Comparison of ENCODE assay signal across 19 cellular contexts in the genomic region with DNA sequence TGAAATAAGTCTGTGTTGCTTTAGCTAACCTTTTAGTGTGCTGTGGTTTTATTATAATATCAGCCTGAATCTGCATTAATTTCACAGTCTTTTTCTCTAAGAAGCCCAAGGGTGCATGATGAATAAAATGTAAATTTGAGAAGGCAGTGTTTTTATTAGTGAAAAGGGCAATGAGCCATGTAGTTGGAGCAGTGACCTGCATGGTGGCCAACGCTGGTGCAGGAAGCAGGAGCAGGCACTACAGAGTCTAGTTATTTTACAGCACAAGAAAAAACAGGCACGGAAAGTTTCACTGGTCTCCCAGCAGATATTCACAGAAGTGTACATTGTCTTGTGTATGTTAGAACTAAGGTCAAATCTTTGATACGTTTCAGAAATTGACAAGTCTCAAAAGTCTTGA.
DNase-seq lines count a peak whose midpoint lies in the region; ATAC-seq, FAIRE-seq and TF ChIP-seq lines count a peak whose summit lies in the region.
"Had no signal": no experiment of that assay in that cellular context is flagged by ENCODE, and none has a peak within 500 bp of the region (broad histone marks: within the 10 kb centered on the region; RNA-seq: fewer than 3 reads in every experiment).

No MANE protein-coding gene starts in this region.

- in situ Hi-C loops in GM12878 (cut with MboI), result loop anchor here (25.0 kb wide), 1 partner anchor 1653 kb away; no protein-coding TSS in a partner anchor

- no peak for TF ChIP-seq EP300 in GM12878 (IDR thresholded peaks at IDR 0.05; ENCODE audit: borderline replicate concordance in 1 of 2, control insufficient read depth in 1 of 2, low read depth in 2 of 2, low read length in 2 of 2)

- BruUV-seq in GM12878 (replicated peaks; lab: Mats Ljungman, UMichigan), result no TSS peak

- H3K36me3 ChIP-seq in GM12878 (ENCODE audit: control insufficient read depth in 2 of 2, insufficient read depth in 2 of 2, low read length in 1 of 2), result peaks cover 8 to 19% of the 10 kb centered on the region in 2 experiments
- H3K36me3 ChIP-seq: adrenal gland, cardiac muscle cell had no signal

- no peaks in the 10 kb centered on the region for H3K9me3 ChIP-seq in GM12878 (replicated peaks; ENCODE audit: control insufficient read depth, insufficient read depth, low read length)
- H3K9me3 ChIP-seq: adrenal gland, heart right ventricle, lower lobe of right lung, Peyer's patch had no signal

- H2AFZ ChIP-seq in GM12878 (ENCODE audit: control insufficient read depth, low read depth, low read length), result no peak overlapping the region
- H2AFZ ChIP-seq: GM23248 had no signal

- no peak for DNase-seq in activated CD4-positive, alpha-beta T cell treated with anti-CD3 and anti-CD28 coated beads for 36 hours
- DNase-seq in activated CD4-positive, alpha-beta T cell treated with anti-CD3 and anti-CD28 coated beads for 1 hour, result no peak
- DNase-seq in GM12878 (ENCODE audit: low read depth, low spot score), result no peak
- DNase-seq in nephron progenitor cell, result no peak
- no peak for DNase-seq in GDM1 (lab: John Stamatoyannopoulos, UW)
- no peak for DNase-seq in putamen (ENCODE audit: low spot score)
- no peak for DNase-seq in HEK293T (ENCODE audit: extremely low spot score)
- DNase-seq: 8988T; activated T-cell treated with anti-CD3 and anti-CD28 coated beads for 4 hours; adrenal gland; effector memory CD4-positive, alpha-beta T cell; GM23248; heart right ventricle; lower lobe of right lung; NCI-H1436; NCI-H774; Peyer's patch had no signal

- no peak for ATAC-seq in activated CD4-positive, alpha-beta T cell treated with anti-CD3 and anti-CD28 coated beads for 36 hours
- ATAC-seq in GM12878, result peak; percentile 10; the same call in 1 of the 3 replicates
- ATAC-seq: heart right ventricle, lower lobe of right lung had no signal

- H3K4me3 ChIP-seq in GM12878, result no peak overlapping the region
- H3K4me3 ChIP-seq: adrenal gland, cardiac muscle cell, GM23248, heart right ventricle, lower lobe of right lung, Peyer's patch had no signal

- intact Hi-C loops in activated CD4-positive, alpha-beta T cell treated with anti-CD3 and anti-CD28 coated beads for 36 hours (cut with DNase I, micrococcal nuclease), result no loop called here
- intact Hi-C loops in GM12878 (cut with micrococcal nuclease; ENCODE audit: unreplicated experiment), result no loop called here

- H3K27me3 ChIP-seq in GM12878 (replicated peaks in 1 of 2; ENCODE audit: control insufficient read depth in 2 of 2, insufficient read depth in 2 of 2, low read length in 1 of 2), result no peaks in the 10 kb centered on the region
- H3K27me3 ChIP-seq: adrenal gland, cardiac muscle cell, heart right ventricle, Peyer's patch had no signal

- H3K9me3 Mint-ChIP-seq in activated CD4-positive, alpha-beta T cell treated with anti-CD3 and anti-CD28 coated beads for 36 hours (ENCODE audit: low read depth), result no peaks in the 10 kb centered on the region
- H3K9me3 Mint-ChIP-seq in IgD-negative memory B cell, result no peaks in the 10 kb centered on the region
- H3K9me3 Mint-ChIP-seq in nephron progenitor cell, result no peaks in the 10 kb centered on the region

- peak overlapping the region; percentile 47 for H3K27ac Mint-ChIP-seq in activated CD4-positive, alpha-beta T cell treated with anti-CD3 and anti-CD28 coated beads for 36 hours
- H3K27ac Mint-ChIP-seq in IgD-negative memory B cell, result peak overlapping the region; percentile 17 to 84 (median 75)
- no peak overlapping the region for H3K27ac Mint-ChIP-seq in nephron progenitor cell

- peaks cover 90% of the 10 kb centered on the region for H3K4me1 Mint-ChIP-seq in activated CD4-positive, alpha-beta T cell treated with anti-CD3 and anti-CD28 coated beads for 36 hours
- peaks cover 70 to 82% (median 76%) of the 10 kb centered on the region in 3 donors for H3K4me1 Mint-ChIP-seq in IgD-negative memory B cell
- H3K4me1 Mint-ChIP-seq in nephron progenitor cell, result peaks cover 43% of the 10 kb centered on the region

- no peak for FAIRE-seq in GM12878 (lab: Jason Lieb, UNC)

- CTCF ChIA-PET in activated CD4-positive, alpha-beta T cell treated with anti-CD3 and anti-CD28 coated beads for 36 hours (lab: Charles Lee), result interaction anchor here (0.9 to 1.5 kb wide), 3 partner anchors 9 to 20 kb away, joined by 3 to 5 read pairs (median 3); no protein-coding TSS in a partner anchor
- CTCF ChIA-PET in GM12878 (lab: Yijun Ruan, JAX) (interaction anchor here (0.7 to 1.9 kb wide), 6 partner anchors 14 to 120 kb away, joined by 3 to 5 read pairs (median 4); no protein-coding TSS in a partner anchor), HEK293T (lab: Yijun Ruan, JAX) (no interaction called here)

- POLR2A ChIA-PET in activated CD4-positive, alpha-beta T cell treated with anti-CD3 and anti-CD28 coated beads for 36 hours (lab: Charles Lee), result no interaction called here
- POLR2A ChIA-PET in GM12878 (lab: Charles Lee) (interaction anchor here (1.8 kb wide), 1 partner anchor 23 kb away, joined by 5 read pairs; no protein-coding TSS in a partner anchor), HEK293T (lab: Yijun Ruan, JAX) (no interaction called here)

- H4K20me1 ChIP-seq in GM12878 (ENCODE audit: control insufficient read depth, insufficient read depth), result no peaks in the 10 kb centered on the region

- peaks cover 47% of the 10 kb centered on the region for H3K79me2 ChIP-seq in GM12878 (ENCODE audit: control insufficient read depth, insufficient read depth, low read length)

- H3K27me3 Mint-ChIP-seq in activated CD4-positive, alpha-beta T cell treated with anti-CD3 and anti-CD28 coated beads for 36 hours, result no peaks in the 10 kb centered on the region
- H3K27me3 Mint-ChIP-seq in IgD-negative memory B cell (no peaks in the 10 kb centered on the region), nephron progenitor cell (ENCODE audit: low read depth, poor library complexity) (peaks cover 12% of the 10 kb centered on the region)

- H3K9ac ChIP-seq in GM12878 (ENCODE audit: control insufficient read depth, insufficient read depth, low read length), result no peak overlapping the region
- H3K9ac ChIP-seq: GM23248 had no signal

- no peak for TF ChIP-seq POLR2A in GM12878 (IDR thresholded peaks at IDR 0.05; ENCODE audit: low read depth, low read length)

- H3K4me3 Mint-ChIP-seq in activated CD4-positive, alpha-beta T cell treated with anti-CD3 and anti-CD28 coated beads for 36 hours, result no peak overlapping the region
- H3K4me3 Mint-ChIP-seq in IgD-negative memory B cell (peak overlapping the region; percentile 52 to 84 (median 71)), nephron progenitor cell (peak overlapping the region; percentile 54)

- 0% methylated on average over 3 of the region's 3 CpGs for WGBS in GM12878 (ENCODE audit: insufficient coverage, insufficient replicate concordance, low lambda C conversion rate, missing lambda C conversion rate)

- TF ChIP-seq CTCF in GM12878 (IDR thresholded peaks at IDR 0.05 in 2 of 3, conservative IDR thresholded peaks at IDR 0.05 in 1 of 3; ENCODE audit: control insufficient read depth in 2 of 3, extremely low read depth in 1 of 3, insufficient read depth in 1 of 3, low read depth in 3 of 3, low read length in 3 of 3), result no peak
- no peak for TF ChIP-seq CTCF in nephron progenitor cell (IDR thresholded peaks at IDR 0.05)

- peaks cover 82% of the 10 kb centered on the region for H3K36me3 Mint-ChIP-seq in activated CD4-positive, alpha-beta T cell treated with anti-CD3 and anti-CD28 coated beads for 36 hours (ENCODE audit: low read depth)
- peaks cover 4% of the 10 kb centered on the region for H3K36me3 Mint-ChIP-seq in IgD-negative memory B cell
- no peaks in the 10 kb centered on the region for H3K36me3 Mint-ChIP-seq in nephron progenitor cell (ENCODE audit: low read depth)

- H3K4me1 ChIP-seq in GM12878 (ENCODE audit: control insufficient read depth, insufficient read depth, low read length), result peaks cover 65% of the 10 kb centered on the region
- H3K4me1 ChIP-seq: adrenal gland had no signal

- SMC1A ChIA-PET in GM12878 (lab: Charles Lee; ENCODE audit: uncharacterized antibody, unreplicated experiment), result interaction anchor here (0.6 to 2.1 kb wide), 9 partner anchors 8 to 152 kb away, joined by 3 to 9 read pairs (median 4); no protein-coding TSS in a partner anchor

- peak overlapping the region; percentile 41 for H3K27ac ChIP-seq in GM12878 (ENCODE audit: control insufficient read depth, insufficient read depth)
- H3K27ac ChIP-seq: adrenal gland, GM23248, lower lobe of right lung, Peyer's patch had no signal

- RAD21 ChIA-PET in GM12878 (lab: Charles Lee; ENCODE audit: unreplicated experiment), result interaction anchor here (0.6 to 1.6 kb wide), 6 partner anchors 23 to 120 kb away, joined by 3 to 6 read pairs (median 3); no protein-coding TSS in a partner anchor

- TF ChIP-seq RAD21 in GM12878 (IDR thresholded peaks at IDR 0.05; ENCODE audit: insufficient read depth, low read depth, low read length), result no peak

- H3K4me2 ChIP-seq in GM12878 (ENCODE audit: control insufficient read depth, insufficient read depth), result peak overlapping the region; percentile 70

TF ChIP-seq in GM12878, 131 proteins besides CTCF, POLR2A, EP300 and RAD21 (continues in another document):
- TF ChIP-seq USF2 (IDR thresholded peaks at IDR 0.05; ENCODE audit: borderline replicate concordance, low read depth, low read length), result no peak
- TF ChIP-seq ATF7 (IDR thresholded peaks at IDR 0.05; ENCODE audit: low read depth), result no peak

TF ChIP-seq in HEK293T, 16 proteins besides CTCF, POLR2A, EP300 and RAD21 (continues in another document):
- no peak for TF ChIP-seq SUZ12 (IDR thresholded peaks at IDR 0.05)
- no peak for TF ChIP-seq L3MBTL2 (conservative IDR thresholded peaks at IDR 0.05)
- no peak for TF ChIP-seq BHLHE40 (IDR thresholded peaks at IDR 0.05; ENCODE audit: borderline replicate concordance)
- TF ChIP-seq CTBP1 (IDR thresholded peaks at IDR 0.05; ENCODE audit: borderline replicate concordance), result no peak
- no peak for TF ChIP-seq SP1 (IDR thresholded peaks at IDR 0.05)
- no peak for TF ChIP-seq TARDBP (IDR thresholded peaks at IDR 0.05)
- no peak for TF ChIP-seq HDGF (IDR thresholded peaks at IDR 0.05; ENCODE audit: borderline replicate concordance)
- no peak for TF ChIP-seq ZNF384 (IDR thresholded peaks at IDR 0.05)
- no peak for TF ChIP-seq LEF1 (IDR thresholded peaks at IDR 0.05; ENCODE audit: borderline replicate concordance)
- TF ChIP-seq FOXM1 (IDR thresholded peaks at IDR 0.05; ENCODE audit: borderline replicate concordance), result no peak
- no peak for TF ChIP-seq ARNT (IDR thresholded peaks at IDR 0.05)
- TF ChIP-seq PKNOX1 (IDR thresholded peaks at IDR 0.05), result no peak
- no peak for TF ChIP-seq ELF4 (IDR thresholded peaks at IDR 0.05)
- no peak for TF ChIP-seq NFRKB (IDR thresholded peaks at IDR 0.05)
